In the genomic region with DNA sequence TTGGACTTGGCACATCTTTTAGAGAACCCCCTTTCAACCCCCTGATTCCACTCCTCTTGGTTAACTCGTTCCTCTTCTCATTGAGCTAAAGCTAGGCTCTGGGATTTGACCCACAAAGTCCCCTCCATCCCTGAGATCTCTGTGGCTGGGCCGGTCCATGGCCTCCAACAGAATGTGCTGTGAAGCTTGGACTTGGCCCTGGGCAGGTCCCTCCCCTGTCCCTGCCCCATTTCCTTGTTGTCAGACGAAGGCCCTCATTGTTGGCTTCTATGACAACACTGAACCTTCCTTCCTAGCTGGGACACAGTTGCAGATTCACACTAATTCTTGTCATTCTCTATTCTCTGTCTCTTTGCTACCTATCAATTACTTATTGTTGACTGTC, we compare ENCODE assay signal across 19 cellular contexts.
DNase-seq lines count a peak whose midpoint lies in the region; ATAC-seq and TF ChIP-seq lines count a peak whose summit lies in the region.
"Had no signal": no experiment of that assay in that cellular context is flagged by ENCODE, and none has a peak within 500 bp of the region (broad histone marks: within the 10 kb centered on the region; RNA-seq: fewer than 3 reads in every experiment).

No MANE protein-coding gene starts in this region.

- H3K14ac ChIP-seq in neuronal stem cell (ENCODE audit: low read length): no peak overlapping the region

- no peak overlapping the region for H2BK15ac ChIP-seq in neuronal stem cell (ENCODE audit: low read length)

- H3K79me1 ChIP-seq in neuronal stem cell (ENCODE audit: low read depth, low read length): no peaks in the 10 kb centered on the region

- TF ChIP-seq POLR2A in vagina (IDR thresholded peaks at IDR 0.05): no peak

- H4K91ac ChIP-seq in neuronal stem cell (ENCODE audit: low read depth, low read length, poor library complexity): no peak overlapping the region

- ATAC-seq in RWPE2 (ENCODE audit: low read depth): no peak
- no peak for ATAC-seq in left lobe of liver
- ATAC-seq: GM12878, GM23338 had no signal

- TF ChIP-seq CTCF in RWPE2 (IDR thresholded peaks at IDR 0.05; ENCODE audit: poor library complexity, severe bottlenecking) (no peak), vagina (IDR thresholded peaks at IDR 0.05) (no peak)

- H3K9ac ChIP-seq in neuronal stem cell (ENCODE audit: low read depth, low read length, poor library complexity): no peak overlapping the region

- no peak overlapping the region for H3K18ac ChIP-seq in neuronal stem cell (ENCODE audit: low read length)

- H2BK120ac ChIP-seq in neuronal stem cell (ENCODE audit: low read depth, low read length): no peak overlapping the region

- no peak overlapping the region for H3K4me2 ChIP-seq in neuronal stem cell (ENCODE audit: insufficient read depth, low read length, poor library complexity, severe bottlenecking)
- H3K4me2 ChIP-seq: GM23338 had no signal

- no peak overlapping the region for H2AK5ac ChIP-seq in neuronal stem cell (ENCODE audit: low read depth, low read length)

- H3K9me3 ChIP-seq in RWPE2 (ENCODE audit: severe bottlenecking) (no peaks in the 10 kb centered on the region), vagina (no peaks in the 10 kb centered on the region), neuronal stem cell (replicated peaks in 1 of 2; ENCODE audit: control insufficient read depth in 2 of 2, insufficient read depth in 1 of 2, low read depth in 1 of 2, low read length in 2 of 2) (no peaks in the 10 kb centered on the region)

- DNase-seq in activated effector memory CD4-positive, alpha-beta T cell treated with anti-CD3 and anti-CD28 coated beads, Interleukin-2, amount 50 U/mL, for 16 hours: peak; percentile 24
- no peak for DNase-seq in activated effector memory CD4-positive, alpha-beta T cell treated with Interleukin-2 at 50 U/mL for 16 hours
- DNase-seq in RWPE2 (ENCODE audit: low spot score) (peak; percentile 49), left lobe of liver (ENCODE audit: low spot score) (peak; percentile 8), vagina (ENCODE audit: extremely low spot score in 2 of 2) (peak; percentile 31 to 42), GDM1 (lab: John Stamatoyannopoulos, UW) (no peak), neuronal stem cell (ENCODE audit: low spot score) (no peak)
- DNase-seq: C1 segment of cervical spinal cord, DND-41, KBM-7, NCI-H1436, NCI-H2029, NCI-H2171 treated with DMSO at 0.1 percent for 48 hours, NCI-H446 treated with DMSO at 0.1 percent for 48 hours, NCI-H748 treated with DMSO at 0.1 percent for 48 hours, OCI-M1 had no signal

- no peak overlapping the region for H3K27ac ChIP-seq in RWPE2 (ENCODE audit: poor library complexity, severe bottlenecking)
- H3K27ac ChIP-seq in vagina: no peak overlapping the region
- H3K27ac ChIP-seq in neuronal stem cell (replicated peaks; ENCODE audit: low read length): no peak overlapping the region
- H3K27ac ChIP-seq: RWPE1 had no signal

- H4K8ac ChIP-seq in neuronal stem cell (ENCODE audit: low read depth, low read length): no peak overlapping the region

- no peak overlapping the region for H2BK5ac ChIP-seq in neuronal stem cell (ENCODE audit: low read length)

- WGBS in neuronal stem cell (ENCODE audit: extremely low coverage in 2 of 2, insufficient read length in 2 of 2, insufficient replicate concordance in 1 of 2), 2 donors: no CpG with 5 or more reads among the region's 3 CpGs

- no peak overlapping the region for H2AFZ ChIP-seq in neuronal stem cell (ENCODE audit: low read length)
- H2AFZ ChIP-seq: GM23338 had no signal

- H3K23ac ChIP-seq in neuronal stem cell (ENCODE audit: low read depth, low read length, poor library complexity): no peak overlapping the region

- no peak overlapping the region for H3K4ac ChIP-seq in neuronal stem cell (ENCODE audit: low read length)

- H3K36me3 ChIP-seq in RWPE2 (ENCODE audit: low read depth) (no peaks in the 10 kb centered on the region), vagina (no peaks in the 10 kb centered on the region), neuronal stem cell (replicated peaks in 1 of 2; ENCODE audit: control insufficient read depth in 2 of 2, insufficient read depth in 2 of 2, low read length in 2 of 2) (no peaks in the 10 kb centered on the region)

- intact Hi-C loops in vagina (cut with DNase I): no loop called here

- H3K4me3 ChIP-seq in RWPE2 (ENCODE audit: severe bottlenecking) (no peak overlapping the region), vagina (no peak overlapping the region), neuronal stem cell (ENCODE audit: low read length in 2 of 2) (no peak overlapping the region)
- H3K4me3 ChIP-seq: GM12878, GM23338 had no signal

- peaks cover 9% of the 10 kb centered on the region for H3K27me3 ChIP-seq in RWPE2 (ENCODE audit: insufficient read depth, poor library complexity, severe bottlenecking)
- H3K27me3 ChIP-seq in vagina: no peaks in the 10 kb centered on the region
- H3K27me3 ChIP-seq in neuronal stem cell (ENCODE audit: control insufficient read depth in 3 of 3, insufficient read depth in 3 of 3, low read depth in 1 of 3, low read length in 3 of 3): peaks cover 0 to 3% (median 0%) of the 10 kb centered on the region in 3 experiments

- H2BK12ac ChIP-seq in neuronal stem cell (ENCODE audit: low read length): no peak overlapping the region

- H3K4me1 ChIP-seq in RWPE2 (ENCODE audit: insufficient read depth, poor library complexity, severe bottlenecking): no peaks in the 10 kb centered on the region
- no peaks in the 10 kb centered on the region for H3K4me1 ChIP-seq in vagina
- no peaks in the 10 kb centered on the region for H3K4me1 ChIP-seq in neuronal stem cell (ENCODE audit: control insufficient read depth in 2 of 2, insufficient read depth in 1 of 2, low read depth in 1 of 2, low read length in 2 of 2)

Comparison
In these comparisons a context has a peak if more than half of its experiments do, and no peak if none do; other contexts are left out.
1. DNase-seq: peak in activated effector memory CD4-positive, alpha-beta T cell treated with anti-CD3 and anti-CD28 coated beads, Interleukin-2, amount 50 U/mL, for 16 hours (single experiment), RWPE2 (single experiment), left lobe of liver (single experiment) and vagina (2 of 2); none in activated effector memory CD4-positive, alpha-beta T cell treated with Interleukin-2 at 50 U/mL for 16 hours (single experiment), GDM1 (single experiment) and neuronal stem cell (single experiment).